ENCODE assay signal across 15 cellular contexts in genomic region chr2:107337209-107337898, GRCh38.
DNase-seq lines count a peak whose midpoint lies in the region; ATAC-seq and TF ChIP-seq lines count a peak whose summit lies in the region.
"Had no signal": no experiment of that assay in that cellular context is flagged by ENCODE, and none has a peak within 500 bp of the region (broad histone marks: within the 10 kb centered on the region; RNA-seq: fewer than 3 reads in every experiment).

No MANE protein-coding gene starts in this region.

- no peaks in the 10 kb centered on the region for H3K4me1 Mint-ChIP-seq in activated naive CD8-positive, alpha-beta T cell treated with anti-CD3 and anti-CD28 coated beads, Interleukin-2, amount 50 U/mL, for 24 hours
- H3K4me1 Mint-ChIP-seq: immature natural killer cell, natural killer cell had no signal

- H4K20me1 ChIP-seq in osteoblast (ENCODE audit: insufficient read depth, low read length): no peaks in the 10 kb centered on the region

- H3K4me3 ChIP-seq in gastroesophageal sphincter (no peak overlapping the region), osteoblast (ENCODE audit: insufficient read depth, low read length) (no peak overlapping the region)
- H3K4me3 ChIP-seq: SK-N-MC had no signal

- H3K9me3 ChIP-seq in gastroesophageal sphincter (peaks cover 0 to 2% (median 0%) of the 10 kb centered on the region in 3 donors), osteoblast (ENCODE audit: low read depth, low read length) (no peaks in the 10 kb centered on the region)

- TF ChIP-seq EP300 in gastroesophageal sphincter (IDR thresholded peaks at IDR 0.05): no peak

- peak overlapping the region in 2 of 4 donors; percentile 32 to 46 for H3K27ac ChIP-seq in gastroesophageal sphincter
- H3K27ac ChIP-seq in osteoblast (ENCODE audit: low read depth, low read length): peak overlapping the region; percentile 75
- H3K27ac ChIP-seq in substantia nigra (ENCODE audit: low read depth, low read length, poor library complexity, severe bottlenecking): no peak overlapping the region
- H3K27ac ChIP-seq: SK-N-MC had no signal

- H3K9me3 Mint-ChIP-seq in activated naive CD8-positive, alpha-beta T cell treated with anti-CD3 and anti-CD28 coated beads, Interleukin-2, amount 50 U/mL, for 24 hours: peaks cover 22% of the 10 kb centered on the region

- no peak for TF ChIP-seq POLR2A in gastroesophageal sphincter (IDR thresholded peaks at IDR 0.05)

- peak overlapping the region; percentile 21 for H3K4me2 ChIP-seq in osteoblast (ENCODE audit: insufficient read depth, low read length)

- no peaks in the 10 kb centered on the region for H3K27me3 ChIP-seq in gastroesophageal sphincter
- no peaks in the 10 kb centered on the region for H3K27me3 ChIP-seq in osteoblast (ENCODE audit: insufficient read depth, low read length)

- H3K4me3 Mint-ChIP-seq in activated naive CD8-positive, alpha-beta T cell treated with anti-CD3 and anti-CD28 coated beads, Interleukin-2, amount 50 U/mL, for 24 hours: no peak overlapping the region
- H3K4me3 Mint-ChIP-seq: immature natural killer cell, natural killer cell had no signal

- no peaks in the 10 kb centered on the region for H3K27me3 Mint-ChIP-seq in activated naive CD8-positive, alpha-beta T cell treated with anti-CD3 and anti-CD28 coated beads, Interleukin-2, amount 50 U/mL, for 24 hours

- H2AFZ ChIP-seq in osteoblast (ENCODE audit: low read length): no peak overlapping the region

- peaks cover 0 to 7% (median 0%) of the 10 kb centered on the region in 3 donors for H3K4me1 ChIP-seq in gastroesophageal sphincter
- H3K4me1 ChIP-seq in osteoblast (ENCODE audit: insufficient read depth, low read length): peaks cover 17% of the 10 kb centered on the region

- 50 to 55% methylated on average over 5 to 6 of the region's 6 CpGs for WGBS in gastroesophageal sphincter (ENCODE audit: low coverage in 1 of 2), 2 donors

- no peak overlapping the region for H3K27ac Mint-ChIP-seq in activated naive CD8-positive, alpha-beta T cell treated with anti-CD3 and anti-CD28 coated beads, Interleukin-2, amount 50 U/mL, for 24 hours
- H3K27ac Mint-ChIP-seq: immature natural killer cell, natural killer cell had no signal

- H3K36me3 ChIP-seq in gastroesophageal sphincter (no peaks in the 10 kb centered on the region), osteoblast (ENCODE audit: insufficient read depth, low read length) (no peaks in the 10 kb centered on the region)

- TF ChIP-seq CTCF in gastroesophageal sphincter (IDR thresholded peaks at IDR 0.05): no peak
- no peak for TF ChIP-seq CTCF in osteoblast (IDR thresholded peaks at IDR 0.05; ENCODE audit: extremely low read depth, low read depth, low read length)

- no peaks in the 10 kb centered on the region for H3K36me3 Mint-ChIP-seq in activated naive CD8-positive, alpha-beta T cell treated with anti-CD3 and anti-CD28 coated beads, Interleukin-2, amount 50 U/mL, for 24 hours (ENCODE audit: low read depth)
- H3K36me3 Mint-ChIP-seq: immature natural killer cell had no signal

- peak; percentile 65 for DNase-seq in Daoy (ENCODE audit: low read depth)
- DNase-seq in amniotic stem cell (lab: John Stamatoyannopoulos, UW): peak; percentile 15
- DNase-seq in osteoblast (ENCODE audit: insufficient read length, low spot score, missing footprints): peak; percentile 42
- DNase-seq in substantia nigra (lab: John Stamatoyannopoulos, UW): no peak
- no peak for DNase-seq in NCI-H446 (lab: John Stamatoyannopoulos, UW)
- no peak for DNase-seq in activated naive CD8-positive, alpha-beta T cell treated with anti-CD3 and anti-CD28 coated beads, Interleukin-2, amount 50 U/mL, for 24 hours
- DNase-seq: DND-41; immature natural killer cell; natural killer cell; NCI-H1436; NCI-H69; stimulated activated CD8-positive, alpha-beta memory T cell treated with anti-CD3 and anti-CD28 coated beads, Interleukin-4, amount 100 ng/mL, for 48 hours had no signal

- H3K79me2 ChIP-seq in osteoblast (ENCODE audit: insufficient read depth, low read length): no peaks in the 10 kb centered on the region

- ATAC-seq in gastroesophageal sphincter (peak; percentile 81), HG03520 (IDR thresholded peaks at IDR 0.05; ENCODE audit: unreplicated experiment) (no peak)
- ATAC-seq in activated naive CD8-positive, alpha-beta T cell treated with anti-CD3 and anti-CD28 coated beads, Interleukin-2, amount 50 U/mL, for 24 hours: no peak
- ATAC-seq: natural killer cell had no signal

Comparison
In these comparisons a context has a peak if more than half of its experiments do, and no peak if none do; other contexts are left out.
1. DNase-seq: peak in Daoy (single experiment), amniotic stem cell (single experiment) and osteoblast (single experiment); none in substantia nigra (0 of 49), NCI-H446 (0 of 2) and activated naive CD8-positive, alpha-beta T cell treated with anti-CD3 and anti-CD28 coated beads, Interleukin-2, amount 50 U/mL, for 24 hours (single experiment).